In the genomic region with DNA sequence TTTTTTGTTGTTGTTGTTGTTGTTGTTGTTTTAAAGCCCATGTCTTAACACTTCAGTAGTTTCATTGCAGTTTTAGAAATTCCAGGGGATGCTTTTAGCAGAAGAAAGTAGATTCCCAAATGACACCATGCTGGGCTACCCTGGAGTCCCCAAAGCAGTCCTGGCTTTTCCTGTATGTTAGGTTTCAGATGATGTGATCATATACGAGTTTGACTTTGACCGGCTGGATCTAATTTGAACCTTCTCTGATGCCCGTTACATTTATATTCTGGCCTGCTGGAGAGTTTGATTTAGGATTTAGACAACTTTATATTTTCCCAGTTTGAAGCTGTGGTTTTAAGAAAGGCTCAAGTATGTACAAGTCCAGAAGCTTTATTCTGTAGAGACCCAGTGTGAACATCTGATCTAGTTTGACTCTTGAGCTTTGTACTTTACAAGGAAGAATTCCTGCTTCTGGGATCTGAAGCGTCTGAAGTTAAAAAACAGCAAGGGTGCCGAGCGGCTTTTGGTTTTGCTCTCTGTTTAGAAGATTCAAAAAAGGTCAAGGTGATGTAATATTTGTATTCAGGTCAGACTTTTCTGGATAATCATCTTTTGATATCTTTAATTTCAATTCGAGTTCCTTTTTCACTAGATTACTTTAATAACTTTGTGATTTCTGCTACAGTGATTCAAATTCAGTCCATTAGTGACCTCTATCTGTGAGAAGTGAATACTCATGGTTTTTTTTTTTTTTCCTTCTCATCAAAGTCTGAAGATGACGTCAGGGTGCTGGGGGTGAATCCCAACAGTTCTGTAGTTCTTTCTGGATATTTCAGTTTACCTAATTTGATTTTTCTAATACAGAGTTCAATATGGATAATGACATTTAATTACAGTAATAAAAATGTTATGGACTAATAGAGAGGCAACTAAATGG, we compare ENCODE assay signal across 8 cellular contexts. TPM values are rescaled to one million over a fixed set of nuclear protein-coding genes. Genes with fewer than 3 reads are reported as not detected.
DNase-seq lines count a peak whose midpoint lies in the region; ATAC-seq and TF ChIP-seq lines count a peak whose summit lies in the region.

No MANE protein-coding gene starts in this region.

- intact Hi-C loops in CD4-positive, alpha-beta T cell (cut with DNase I, micrococcal nuclease): no loop called here

- POLR2A ChIA-PET in CD4-positive, alpha-beta T cell (lab: Charles Lee): no interaction called here

- CTCF ChIA-PET in CD4-positive, alpha-beta T cell (lab: Charles Lee): no interaction called here

- H3K4me1 ChIP-seq in BE2C (no peaks in the 10 kb centered on the region), muscle layer of duodenum (ENCODE audit: control insufficient read depth in 1 of 2, insufficient read depth in 2 of 2, low read length in 2 of 2) (peaks cover 0 to 24% of the 10 kb centered on the region in 2 donors)

- no peak for ATAC-seq in GM19397 (IDR thresholded peaks at IDR 0.05; ENCODE audit: unreplicated experiment)
- no peak for ATAC-seq in CD4-positive, alpha-beta T cell (ENCODE audit: poor library complexity)

- H3K9me3 ChIP-seq in BE2C (no peaks in the 10 kb centered on the region), muscle layer of duodenum (ENCODE audit: control insufficient read depth in 1 of 2, low read length in 2 of 2) (no peaks in the 10 kb centered on the region)
- no peaks in the 10 kb centered on the region for H3K9me3 ChIP-seq in CD4-positive, alpha-beta T cell (ENCODE audit: control insufficient read depth, low read length)

- no peak overlapping the region for H3K4me3 ChIP-seq in BE2C (ENCODE audit: low read depth, low read length)
- peak overlapping the region; percentile 13 to 18 for H3K4me3 ChIP-seq in muscle layer of duodenum (ENCODE audit: low read depth in 1 of 2, low read length in 2 of 2)

- peaks cover 43% of the 10 kb centered on the region for H3K27me3 Mint-ChIP-seq in CD4-positive, alpha-beta T cell

- no peak overlapping the region for H3K4me3 Mint-ChIP-seq in CD4-positive, alpha-beta T cell

- H3K36me3 Mint-ChIP-seq in CD4-positive, alpha-beta T cell (ENCODE audit: low read depth): no peaks in the 10 kb centered on the region

- DNase-seq in BE2C: no peak
- DNase-seq in NCI-H1105 (lab: John Stamatoyannopoulos, UW): peak; percentile 63
- DNase-seq in dermis blood vessel endothelial cell: peak; percentile 78
- DNase-seq in amygdala (lab: John Stamatoyannopoulos, UW): no peak
- DNase-seq in CD4-positive, alpha-beta T cell: no peak
- no peak for DNase-seq in NCI-H187 (lab: John Stamatoyannopoulos, UW)

- H3K27ac ChIP-seq in muscle layer of duodenum (ENCODE audit: low read length): no peak overlapping the region
- no peak overlapping the region for H3K27ac ChIP-seq in CD4-positive, alpha-beta T cell (ENCODE audit: low read depth, low read length)

- H3K36me3 ChIP-seq in BE2C: no peaks in the 10 kb centered on the region
- H3K36me3 ChIP-seq in muscle layer of duodenum (ENCODE audit: control insufficient read depth in 1 of 2, insufficient read depth in 2 of 2, low read length in 2 of 2): no peaks in the 10 kb centered on the region

- TF ChIP-seq CTCF in BE2C (IDR thresholded peaks at IDR 0.05; ENCODE audit: low read depth, low read length): peak; percentile 15; the same call in 1 of the 2 replicates
- TF ChIP-seq CTCF in CD4-positive, alpha-beta T cell (IDR thresholded peaks at IDR 0.05): no peak

- peaks cover 52% of the 10 kb centered on the region for H3K27me3 ChIP-seq in BE2C
- H3K27me3 ChIP-seq in muscle layer of duodenum (ENCODE audit: low read depth, low read length): peaks cover 19% of the 10 kb centered on the region
- H3K27me3 ChIP-seq in CD4-positive, alpha-beta T cell (ENCODE audit: control insufficient read depth, insufficient read depth, low read length): peaks cover 36% of the 10 kb centered on the region

- H3K9me3 Mint-ChIP-seq in CD4-positive, alpha-beta T cell: peaks cover 6% of the 10 kb centered on the region

- H3K4me1 Mint-ChIP-seq in CD4-positive, alpha-beta T cell (ENCODE audit: low read depth): peaks cover 6% of the 10 kb centered on the region

- H3K27ac Mint-ChIP-seq in CD4-positive, alpha-beta T cell: no peak overlapping the region

RNA-seq across cellular contexts. Expression of a gene that starts 6.2 kb away (rescaled TPM):
- 0.06 TPM for polyA plus RNA-seq in BE2C (2012; ENCODE audit: insufficient read depth, insufficient read length, low read depth)
- total RNA-seq in dermis blood vessel endothelial cell: 213 and 216 TPM in 2 replicates
- not detected for total RNA-seq in CD4-positive, alpha-beta T cell

Comparison
In these comparisons a context has a peak if more than half of its experiments do, and no peak if none do; other contexts are left out.
1. DNase-seq: peak in NCI-H1105 (single experiment) and dermis blood vessel endothelial cell (single experiment); none in BE2C (single experiment), amygdala (0 of 56), CD4-positive, alpha-beta T cell (0 of 10) and NCI-H187 (0 of 2).
2. RNA of a gene that starts 6.2 kb away (total RNA-seq): 213 to 216 TPM in dermis blood vessel endothelial cell; not detected in CD4-positive, alpha-beta T cell; every median in the first group is over 100 times any median in the second.